ENCODE assay signal across 1 cellular context in genomic region chr2:12317853-12318426, GRCh38.
TF ChIP-seq lines count a peak whose summit lies in the region.

No MANE protein-coding gene starts in this region.

TF ChIP-seq in H1, 55 proteins besides CTCF, POLR2A, EP300 and RAD21 (continued from another document):
- TF ChIP-seq CHD7 (IDR thresholded peaks at IDR 0.05; ENCODE audit: insufficient replicate concordance, low read length) = no peak
- no peak for TF ChIP-seq ATF3 (IDR thresholded peaks at IDR 0.05; ENCODE audit: insufficient read depth, low read depth, low read length)
- TF ChIP-seq CBX5 (IDR thresholded peaks at IDR 0.05; ENCODE audit: low read depth, low read length) = no peak
- no peak for TF ChIP-seq KDM1A (IDR thresholded peaks at IDR 0.05; ENCODE audit: borderline replicate concordance, low read length)
